ENCODE assay signal across 1 cellular context in genomic region chrX:9857575-9857974, GRCh38.
TF ChIP-seq lines count a peak whose summit lies in the region.

No MANE protein-coding gene starts in this region.

TF ChIP-seq in GM23338, 12 proteins besides CTCF, POLR2A, EP300 and RAD21 (continued from another document):
- no peak for TF ChIP-seq REST (IDR thresholded peaks at IDR 0.05; ENCODE audit: unreplicated experiment)
- no peak for TF ChIP-seq STAT1 (IDR thresholded peaks at IDR 0.05; ENCODE audit: unreplicated experiment)
- TF ChIP-seq ZNF331 (CRISPR knock-in tag; IDR thresholded peaks at IDR 0.05; ENCODE audit: low read depth) = no peak
- no peak for TF ChIP-seq EZH2 (IDR thresholded peaks at IDR 0.05; ENCODE audit: low read depth, unreplicated experiment)
- TF ChIP-seq ETS1 (IDR thresholded peaks at IDR 0.05) = no peak
- no peak for TF ChIP-seq CREB1 (CRISPR knock-in tag; IDR thresholded peaks at IDR 0.05; ENCODE audit: low read depth)
- no peak for TF ChIP-seq JUNB (IDR thresholded peaks at IDR 0.05; ENCODE audit: unreplicated experiment)
- no peak for TF ChIP-seq NANOG (IDR thresholded peaks at IDR 0.05; ENCODE audit: borderline replicate concordance)
- TF ChIP-seq ZNF114 (CRISPR knock-in tag; IDR thresholded peaks at IDR 0.05) = no peak
- no peak for TF ChIP-seq EZH2phosphoT487 (IDR thresholded peaks at IDR 0.05; ENCODE audit: unreplicated experiment)
